ENCODE assay signal across 28 cellular contexts in the genomic region with DNA sequence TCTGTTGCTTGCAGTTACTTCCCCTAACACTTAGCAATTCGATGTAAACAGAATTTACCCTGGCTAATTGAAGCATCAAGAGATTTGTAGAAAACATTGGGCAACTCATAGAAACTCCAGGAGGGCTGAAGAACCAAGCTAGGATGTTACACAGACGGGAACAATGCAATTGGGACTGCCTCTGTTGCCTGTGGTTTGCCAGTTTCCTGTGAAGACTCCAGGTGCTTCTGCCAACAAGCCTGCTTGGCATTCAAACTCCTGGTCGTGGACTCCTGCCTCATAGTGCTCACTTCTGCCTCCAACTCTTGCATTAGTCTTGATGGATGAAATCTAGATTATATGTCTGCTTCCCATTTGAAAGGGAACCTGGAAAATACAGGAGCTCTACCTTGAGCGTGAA.
"Had no signal": no experiment of that assay in that cellular context is flagged by ENCODE, and none has a peak within 500 bp of the region (broad histone marks: within the 10 kb centered on the region; RNA-seq: fewer than 3 reads in every experiment).

No MANE protein-coding gene starts in this region.

- H3K27me3 Mint-ChIP-seq: activated CD8-positive, alpha-beta memory T cell treated with anti-CD3 and anti-CD28 coated beads, Interleukin-2, amount 10 ng/mL, durations not matched to agents 7 days and 5 days; activated naive CD8-positive, alpha-beta T cell; effector memory CD8-positive, alpha-beta T cell; progenitor cell of endocrine pancreas had no signal

- H3K4me1 Mint-ChIP-seq: activated B cell treated with CpG ODN at 0.5 μM for 24 hours; activated CD8-positive, alpha-beta memory T cell treated with anti-CD3 and anti-CD28 coated beads, Interleukin-2, amount 10 ng/mL, durations not matched to agents 7 days and 5 days; memory B cell; naive thymus-derived CD4-positive, alpha-beta T cell; stimulated activated effector memory CD8-positive, alpha-beta T cell treated with anti-CD3 and anti-CD28 coated beads, Interleukin-12 subunit alpha, Interleukin-12 subunit beta, amount 100 ng/mL, for 72 hours had no signal

- H3K36me3 ChIP-seq: gastroesophageal sphincter, ovary, stomach, tibial artery, upper lobe of right lung had no signal

- H3K9me3 Mint-ChIP-seq: activated B cell treated with CpG ODN at 0.5 μM for 24 hours, memory B cell had no signal

- H3K36me3 Mint-ChIP-seq: activated CD8-positive, alpha-beta memory T cell treated with anti-CD3 and anti-CD28 coated beads, Interleukin-2, amount 10 ng/mL, durations not matched to agents 7 days and 5 days; memory B cell; stimulated activated effector memory CD8-positive, alpha-beta T cell treated with anti-CD3 and anti-CD28 coated beads, Interleukin-12 subunit alpha, Interleukin-12 subunit beta, amount 100 ng/mL, for 72 hours had no signal

- ATAC-seq: activated CD8-positive, alpha-beta memory T cell treated with anti-CD3 and anti-CD28 coated beads, Interleukin-2, amount 10 ng/mL, durations not matched to agents 7 days and 5 days; activated CD8-positive, alpha-beta T cell treated with anti-CD3 and anti-CD28 coated beads, Interleukin-2, amount 10 ng/mL, durations not matched to agents 7 days and 5 days; activated T-cell treated with anti-CD3 and anti-CD28 coated beads, Interleukin-2, amount 50 U/mL, for 72 hours; effector memory CD8-positive, alpha-beta T cell; gastroesophageal sphincter; naive thymus-derived CD4-positive, alpha-beta T cell; sciatic nerve; stimulated activated effector memory CD8-positive, alpha-beta T cell treated with anti-CD3 and anti-CD28 coated beads, Interleukin-12 subunit alpha, Interleukin-12 subunit beta, amount 100 ng/mL, for 72 hours; upper lobe of right lung had no signal

- H3K9me3 ChIP-seq: gastroesophageal sphincter, ovary, stomach, tibial artery, upper lobe of right lung had no signal

- H3K27me3 ChIP-seq: gastroesophageal sphincter, ovary, stomach, tibial artery, upper lobe of right lung had no signal

- DNase-seq: activated B cell treated with CpG ODN at 0.5 μM for 24 hours; activated CD4-positive, alpha-beta T cell treated with anti-CD3 and anti-CD28 coated beads, Interleukin-2, amount 50 U/mL, for 1 hour; activated CD8-positive, alpha-beta memory T cell treated with anti-CD3 and anti-CD28 coated beads, Interleukin-2, amount 10 ng/mL, durations not matched to agents 7 days and 5 days; activated CD8-positive, alpha-beta T cell treated with anti-CD3 and anti-CD28 coated beads, Interleukin-2, amount 10 ng/mL, durations not matched to agents 7 days and 5 days; activated naive CD4-positive, alpha-beta T cell treated with Interleukin-2 at 50 U/mL for 16 hours; activated T-cell treated with anti-CD3 and anti-CD28 coated beads, Interleukin-2, amount 50 U/mL, for 72 hours; anterior cingulate cortex; effector memory CD8-positive, alpha-beta T cell; head of caudate nucleus; hippocampal formation; kidney; midbrain; naive thymus-derived CD4-positive, alpha-beta T cell; ovary; retina; small intestine; stimulated activated CD4-positive, alpha-beta T cell treated with anti-CD3 and anti-CD28 coated beads, Interleukin-4, amount 100 ng/mL, for 24 hours; stomach; tibial artery; upper lobe of right lung had no signal

- H3K27ac ChIP-seq: coronary artery, gastroesophageal sphincter, ovary, stomach, tibial artery, upper lobe of right lung had no signal

- H3K4me3 ChIP-seq: coronary artery, gastroesophageal sphincter, ovary, stomach, tibial artery, upper lobe of right lung had no signal

- H3K4me3 Mint-ChIP-seq: activated B cell treated with CpG ODN at 0.5 μM for 24 hours; activated CD8-positive, alpha-beta memory T cell treated with anti-CD3 and anti-CD28 coated beads, Interleukin-2, amount 10 ng/mL, durations not matched to agents 7 days and 5 days; activated CD8-positive, alpha-beta T cell treated with anti-CD3 and anti-CD28 coated beads, Interleukin-2, amount 10 ng/mL, durations not matched to agents 7 days and 5 days; activated naive CD8-positive, alpha-beta T cell; activated T-cell treated with anti-CD3 and anti-CD28 coated beads, Interleukin-2, amount 50 U/mL, for 72 hours; effector memory CD8-positive, alpha-beta T cell; memory B cell; naive thymus-derived CD4-positive, alpha-beta T cell; stimulated activated effector memory CD8-positive, alpha-beta T cell treated with anti-CD3 and anti-CD28 coated beads, Interleukin-12 subunit alpha, Interleukin-12 subunit beta, amount 100 ng/mL, for 72 hours; T-helper 2 cell treated with Interferon-gamma antibody and Interleukin-4, amounts not matched to agents 5 μg/mL and 100 μg/mL, for 36 hours had no signal

- H3K4me1 ChIP-seq: gastroesophageal sphincter had no signal

- H3K27ac Mint-ChIP-seq: activated B cell treated with CpG ODN at 0.5 μM for 24 hours; activated CD8-positive, alpha-beta memory T cell treated with anti-CD3 and anti-CD28 coated beads, Interleukin-2, amount 10 ng/mL, durations not matched to agents 7 days and 5 days; activated CD8-positive, alpha-beta T cell treated with anti-CD3 and anti-CD28 coated beads, Interleukin-2, amount 10 ng/mL, durations not matched to agents 7 days and 5 days; activated naive CD8-positive, alpha-beta T cell; activated T-cell treated with anti-CD3 and anti-CD28 coated beads, Interleukin-2, amount 50 U/mL, for 72 hours; effector memory CD8-positive, alpha-beta T cell; memory B cell; naive thymus-derived CD4-positive, alpha-beta T cell; stimulated activated effector memory CD8-positive, alpha-beta T cell treated with anti-CD3 and anti-CD28 coated beads, Interleukin-12 subunit alpha, Interleukin-12 subunit beta, amount 100 ng/mL, for 72 hours; T-helper 2 cell treated with Interferon-gamma antibody and Interleukin-4, amounts not matched to agents 5 μg/mL and 100 μg/mL, for 36 hours had no signal
